8 cellular contexts compared by ENCODE assay signal in the genomic region with DNA sequence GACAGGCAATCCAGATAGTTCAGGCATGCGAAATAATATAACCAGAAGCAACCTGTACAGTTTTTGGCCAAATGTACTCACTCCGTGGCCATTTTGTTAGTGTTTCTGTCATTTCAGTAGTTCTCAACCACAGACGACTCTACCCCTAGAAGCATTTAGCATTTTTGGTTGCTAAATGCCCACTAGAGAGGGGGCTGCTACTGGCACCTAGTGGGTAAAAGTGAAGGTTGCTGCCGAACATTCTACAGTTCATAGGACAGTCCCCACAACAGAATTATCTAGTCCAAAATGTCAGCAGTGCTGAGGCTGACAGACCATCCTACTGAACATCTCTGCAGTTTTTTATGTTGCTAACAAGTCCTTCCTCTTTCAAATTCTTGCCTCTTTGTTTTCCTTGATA.
DNase-seq lines count a peak whose midpoint lies in the region; ATAC-seq and TF ChIP-seq lines count a peak whose summit lies in the region.

No MANE protein-coding gene starts in this region.

- H3K4me3 ChIP-seq in left ventricle myocardium inferior (no peak overlapping the region), right cardiac atrium (ENCODE audit: low read length) (no peak overlapping the region)

- no peaks in the 10 kb centered on the region for H3K36me3 Mint-ChIP-seq in effector memory CD8-positive, alpha-beta T cell (ENCODE audit: insufficient read depth)

- H3K27ac Mint-ChIP-seq in effector memory CD8-positive, alpha-beta T cell, result no peak overlapping the region

- intact Hi-C loops in left ventricle myocardium inferior (cut with micrococcal nuclease) (no loop called here), right cardiac atrium (cut with DNase I) (no loop called here), left colon (cut with DNase I, micrococcal nuclease) (no loop called here)

- H3K27ac ChIP-seq in left ventricle myocardium inferior (replicated peaks), result no peak overlapping the region
- no peak overlapping the region for H3K27ac ChIP-seq in right cardiac atrium (ENCODE audit: low read length)

- H3K4me1 ChIP-seq in left ventricle myocardium inferior (no peaks in the 10 kb centered on the region), right cardiac atrium (ENCODE audit: control insufficient read depth, insufficient read depth, low read length) (no peaks in the 10 kb centered on the region)

- H3K9me3 Mint-ChIP-seq in effector memory CD8-positive, alpha-beta T cell, result no peaks in the 10 kb centered on the region

- H3K27me3 ChIP-seq in left ventricle myocardium inferior (ENCODE audit: low read depth) (no peaks in the 10 kb centered on the region), right cardiac atrium (ENCODE audit: control insufficient read depth, insufficient read depth) (no peaks in the 10 kb centered on the region)

- WGBS in right cardiac atrium, result 17% methylated on average over 4 of the region's 4 CpGs

- H3K9me3 ChIP-seq in left ventricle myocardium inferior (replicated peaks) (no peaks in the 10 kb centered on the region), right cardiac atrium (ENCODE audit: control insufficient read depth, low read length) (no peaks in the 10 kb centered on the region)

- H3K4me3 Mint-ChIP-seq in effector memory CD8-positive, alpha-beta T cell, result no peak overlapping the region

- no peaks in the 10 kb centered on the region for H3K27me3 Mint-ChIP-seq in effector memory CD8-positive, alpha-beta T cell

- no peak for ATAC-seq in right cardiac atrium
- peak; percentile 48 for ATAC-seq in HG02852 (IDR thresholded peaks at IDR 0.05; ENCODE audit: unreplicated experiment)
- ATAC-seq in effector memory CD8-positive, alpha-beta T cell (replicated peaks), result peak; percentile 57
- no peak for ATAC-seq in left colon

- DNase-seq in left ventricle myocardium inferior (no peak), right cardiac atrium (no peak), NCI-H82 treated with DMSO at 0.1 percent for 48 hours (lab: John Stamatoyannopoulos, UW; ENCODE audit: unreplicated experiment) (peak; percentile 1), stromal cell of bone marrow (ENCODE audit: low read depth) (peak; percentile 3), left colon (no peak), LoVo (ENCODE audit: low spot score) (no peak)
- DNase-seq in effector memory CD8-positive, alpha-beta T cell, result peak in 1 of 3 experiments; percentile 5

- H3K4me1 Mint-ChIP-seq in effector memory CD8-positive, alpha-beta T cell (ENCODE audit: low read depth in 2 of 2), result no peaks in the 10 kb centered on the region

- peak; percentile 44 for TF ChIP-seq CTCF in left ventricle myocardium inferior (IDR thresholded peaks at IDR 0.05; ENCODE audit: borderline replicate concordance)

- H3K36me3 ChIP-seq in left ventricle myocardium inferior, result no peaks in the 10 kb centered on the region

Comparison
In these comparisons a context has a peak if more than half of its experiments do, and no peak if none do; other contexts are left out.
1. DNase-seq: peak in NCI-H82 treated with DMSO at 0.1 percent for 48 hours (single experiment) and stromal cell of bone marrow (single experiment); none in left ventricle myocardium inferior (single experiment), right cardiac atrium (0 of 3), left colon (0 of 2) and LoVo (single experiment).
2. ATAC-seq: peak in HG02852 (single experiment) and effector memory CD8-positive, alpha-beta T cell (single experiment); none in right cardiac atrium (0 of 2) and left colon (single experiment).